In the genomic region with DNA sequence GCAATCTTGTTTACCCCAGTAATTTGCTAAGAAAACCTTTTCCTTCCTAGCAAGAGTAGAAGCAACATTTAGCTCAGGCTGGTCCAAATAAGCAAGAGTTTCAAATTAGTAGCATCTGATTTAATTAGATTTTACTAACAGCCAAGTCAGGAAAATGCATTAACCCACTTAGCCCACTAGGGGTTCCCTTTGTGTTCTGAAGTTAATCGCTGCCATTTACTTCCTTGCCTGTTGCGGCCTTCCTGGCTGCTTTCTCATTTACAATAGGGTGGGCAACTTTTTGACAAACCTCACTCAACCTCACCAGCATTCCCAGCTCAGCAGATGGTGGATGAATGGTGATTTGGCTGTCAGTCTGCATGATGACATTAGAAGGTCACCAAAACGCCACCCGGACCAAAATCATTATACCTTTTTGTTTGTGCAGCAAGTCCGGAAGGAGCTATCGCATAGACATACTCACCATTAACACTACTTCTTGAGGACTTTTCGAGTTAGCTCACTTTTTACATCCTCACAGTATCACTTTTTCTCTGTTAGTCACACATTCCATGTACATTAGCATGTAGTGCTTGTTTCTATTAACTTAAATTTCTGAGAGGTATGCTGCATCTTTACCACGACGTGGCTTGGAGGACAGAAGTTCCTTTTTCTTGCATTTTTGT, we compare ENCODE assay signal across 8 cellular contexts.
DNase-seq lines count a peak whose midpoint lies in the region; ATAC-seq and TF ChIP-seq lines count a peak whose summit lies in the region.

No MANE protein-coding gene starts in this region.

- H4K20me1 ChIP-seq in OCI-LY1 (ENCODE audit: insufficient read depth, low read length): no peaks in the 10 kb centered on the region

- H3K27me3 ChIP-seq in Caco-2 (replicated peaks; ENCODE audit: control insufficient read depth, insufficient read depth, low read length) (no peaks in the 10 kb centered on the region), OCI-LY1 (ENCODE audit: insufficient read depth, low read length) (no peaks in the 10 kb centered on the region), foreskin keratinocyte (no peaks in the 10 kb centered on the region)

- TF ChIP-seq CTCF in Caco-2 (IDR thresholded peaks at IDR 0.05; ENCODE audit: insufficient read depth in 1 of 2, low read depth in 1 of 2, low read length in 1 of 2, severe bottlenecking in 1 of 2, unreplicated experiment in 1 of 2): peak; percentile 14 to 39
- peak; percentile 74 for TF ChIP-seq CTCF in OCI-LY1 (IDR thresholded peaks at IDR 0.05; ENCODE audit: low read length)
- TF ChIP-seq CTCF in foreskin keratinocyte (conservative IDR thresholded peaks at IDR 0.05): peak; percentile 67
- peak; percentile 75 for TF ChIP-seq CTCF in type B pancreatic cell (conservative IDR thresholded peaks at IDR 0.05)

- peak overlapping the region; percentile 84; the same call in 1 of the 2 replicates for H2AFZ ChIP-seq in OCI-LY1 (ENCODE audit: low read length)

- H3K4me3 ChIP-seq in Caco-2 (ENCODE audit: low read depth, low read length): no peak overlapping the region
- no peak overlapping the region for H3K4me3 ChIP-seq in OCI-LY1 (ENCODE audit: low read depth, low read length, poor library complexity, severe bottlenecking)

- peak in 1 of 2 experiments; percentile 1 for DNase-seq in Caco-2
- DNase-seq in foreskin keratinocyte: peak in 1 of 2 donors; percentile 74
- no peak for DNase-seq in type B pancreatic cell (ENCODE audit: extremely low spot score, unreplicated experiment)
- no peak for DNase-seq in GOT3 (lab: John Stamatoyannopoulos, UW)
- DNase-seq in MV-4-11 (lab: John Stamatoyannopoulos, UW): no peak

- H3K4me3 Mint-ChIP-seq in Caco-2 (ENCODE audit: unreplicated experiment) (no peak overlapping the region), type B pancreatic cell (no peak overlapping the region)

- H3K9me3 ChIP-seq in Caco-2 (no peaks in the 10 kb centered on the region), OCI-LY1 (ENCODE audit: low read length) (no peaks in the 10 kb centered on the region)

- POLR2A ChIA-PET in Caco-2 (lab: Charles Lee): no interaction called here

- no peaks in the 10 kb centered on the region for H3K9me2 ChIP-seq in OCI-LY1 (ENCODE audit: low read depth, low read length)

- peak; percentile 72 for ATAC-seq in GM21576 (IDR thresholded peaks at IDR 0.05; ENCODE audit: unreplicated experiment)
- ATAC-seq in foreskin keratinocyte: peak; percentile 90
- no peak for ATAC-seq in HG02623 (IDR thresholded peaks at IDR 0.05; ENCODE audit: unreplicated experiment)

- no peak overlapping the region for H3K9ac ChIP-seq in OCI-LY1 (ENCODE audit: low read length)

- no TSS peak for BruUV-seq in Caco-2 (replicated peaks; lab: Mats Ljungman, UMichigan)

- CTCF ChIA-PET in Caco-2 (lab: Charles Lee): no interaction called here

- H3K36me3 Mint-ChIP-seq in Caco-2 (ENCODE audit: insufficient read depth, unreplicated experiment) (no peaks in the 10 kb centered on the region), type B pancreatic cell (no peaks in the 10 kb centered on the region)

- H3K27me3 Mint-ChIP-seq in Caco-2 (ENCODE audit: insufficient read depth, unreplicated experiment) (no peaks in the 10 kb centered on the region), type B pancreatic cell (no peaks in the 10 kb centered on the region)

- intact Hi-C loops in Caco-2 (cut with micrococcal nuclease; ENCODE audit: unreplicated experiment): loop anchor here (5.0 kb wide), 1 partner anchor 318 kb away; no protein-coding TSS in a partner anchor

- H3K9me3 Mint-ChIP-seq in Caco-2 (ENCODE audit: unreplicated experiment): no peaks in the 10 kb centered on the region
- no peaks in the 10 kb centered on the region for H3K9me3 Mint-ChIP-seq in type B pancreatic cell

- H3K27ac ChIP-seq in OCI-LY1 (ENCODE audit: low read depth, low read length, poor library complexity, severe bottlenecking) (no peak overlapping the region), foreskin keratinocyte (no peak overlapping the region)

- H3K27ac Mint-ChIP-seq in Caco-2 (ENCODE audit: unreplicated experiment) (no peak overlapping the region), type B pancreatic cell (no peak overlapping the region)

- no peaks in the 10 kb centered on the region for H3K4me1 ChIP-seq in Caco-2
- H3K4me1 ChIP-seq in OCI-LY1 (ENCODE audit: insufficient read depth, low read length, severe bottlenecking): no peaks in the 10 kb centered on the region
- H3K4me1 ChIP-seq in foreskin keratinocyte: no peaks in the 10 kb centered on the region

- no peaks in the 10 kb centered on the region for H3K79me2 ChIP-seq in OCI-LY1 (ENCODE audit: insufficient read depth, low read length)

- H3K36me3 ChIP-seq in Caco-2 (ENCODE audit: control insufficient read depth, insufficient read depth, low read length): no peaks in the 10 kb centered on the region
- no peaks in the 10 kb centered on the region for H3K36me3 ChIP-seq in OCI-LY1 (ENCODE audit: insufficient read depth, low read length)

- no peaks in the 10 kb centered on the region for H3K4me1 Mint-ChIP-seq in Caco-2 (ENCODE audit: low read depth, unreplicated experiment)
- H3K4me1 Mint-ChIP-seq in type B pancreatic cell (ENCODE audit: unreplicated experiment): peaks cover 5% of the 10 kb centered on the region

- no peak overlapping the region for H3K4me2 ChIP-seq in OCI-LY1 (ENCODE audit: low read length)

- H3F3A ChIP-seq in OCI-LY1 (ENCODE audit: insufficient read depth, low read length): no peaks in the 10 kb centered on the region
